Comparison of ENCODE assay signal across 1 cellular context in the genomic region with DNA sequence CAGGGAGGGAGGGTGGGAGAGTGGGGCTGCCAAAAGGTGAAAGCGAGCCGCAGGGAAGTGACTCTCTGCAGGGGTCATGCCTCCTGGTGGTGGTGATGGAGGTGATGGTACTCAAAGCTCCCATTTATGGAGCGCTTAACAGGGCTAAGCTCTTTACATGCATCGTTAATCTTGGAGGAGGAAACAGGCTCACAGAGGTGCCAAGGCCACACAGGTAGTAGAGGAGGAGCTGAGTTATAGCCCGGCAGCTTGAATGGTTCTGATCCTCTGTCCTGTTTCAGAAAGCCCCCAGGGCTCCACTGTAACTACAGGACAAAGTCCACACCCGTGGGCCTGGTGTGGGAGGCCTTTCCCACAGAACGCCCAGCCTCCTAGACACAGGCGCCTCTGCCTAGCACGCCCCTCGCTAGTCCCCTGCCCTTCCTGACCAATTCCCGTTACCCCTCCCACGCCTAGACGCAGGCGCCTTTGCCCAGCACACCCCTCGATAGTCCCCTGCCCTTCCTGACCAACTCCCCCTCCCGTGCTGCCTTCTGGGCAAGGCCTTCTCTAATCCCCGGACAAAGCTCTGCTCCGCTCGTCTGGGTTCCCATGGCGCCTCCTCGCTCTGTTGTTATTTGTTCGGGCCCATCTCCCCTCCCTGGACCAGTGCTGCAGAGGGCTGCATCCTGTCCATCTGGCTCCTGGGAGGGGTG.
TF ChIP-seq lines count a peak whose summit lies in the region.

No MANE protein-coding gene starts in this region.

TF ChIP-seq in HepG2, 621 proteins besides CTCF, POLR2A, EP300 and RAD21 (continued from another document and continues in another):
- TF ChIP-seq, protein P1, sequence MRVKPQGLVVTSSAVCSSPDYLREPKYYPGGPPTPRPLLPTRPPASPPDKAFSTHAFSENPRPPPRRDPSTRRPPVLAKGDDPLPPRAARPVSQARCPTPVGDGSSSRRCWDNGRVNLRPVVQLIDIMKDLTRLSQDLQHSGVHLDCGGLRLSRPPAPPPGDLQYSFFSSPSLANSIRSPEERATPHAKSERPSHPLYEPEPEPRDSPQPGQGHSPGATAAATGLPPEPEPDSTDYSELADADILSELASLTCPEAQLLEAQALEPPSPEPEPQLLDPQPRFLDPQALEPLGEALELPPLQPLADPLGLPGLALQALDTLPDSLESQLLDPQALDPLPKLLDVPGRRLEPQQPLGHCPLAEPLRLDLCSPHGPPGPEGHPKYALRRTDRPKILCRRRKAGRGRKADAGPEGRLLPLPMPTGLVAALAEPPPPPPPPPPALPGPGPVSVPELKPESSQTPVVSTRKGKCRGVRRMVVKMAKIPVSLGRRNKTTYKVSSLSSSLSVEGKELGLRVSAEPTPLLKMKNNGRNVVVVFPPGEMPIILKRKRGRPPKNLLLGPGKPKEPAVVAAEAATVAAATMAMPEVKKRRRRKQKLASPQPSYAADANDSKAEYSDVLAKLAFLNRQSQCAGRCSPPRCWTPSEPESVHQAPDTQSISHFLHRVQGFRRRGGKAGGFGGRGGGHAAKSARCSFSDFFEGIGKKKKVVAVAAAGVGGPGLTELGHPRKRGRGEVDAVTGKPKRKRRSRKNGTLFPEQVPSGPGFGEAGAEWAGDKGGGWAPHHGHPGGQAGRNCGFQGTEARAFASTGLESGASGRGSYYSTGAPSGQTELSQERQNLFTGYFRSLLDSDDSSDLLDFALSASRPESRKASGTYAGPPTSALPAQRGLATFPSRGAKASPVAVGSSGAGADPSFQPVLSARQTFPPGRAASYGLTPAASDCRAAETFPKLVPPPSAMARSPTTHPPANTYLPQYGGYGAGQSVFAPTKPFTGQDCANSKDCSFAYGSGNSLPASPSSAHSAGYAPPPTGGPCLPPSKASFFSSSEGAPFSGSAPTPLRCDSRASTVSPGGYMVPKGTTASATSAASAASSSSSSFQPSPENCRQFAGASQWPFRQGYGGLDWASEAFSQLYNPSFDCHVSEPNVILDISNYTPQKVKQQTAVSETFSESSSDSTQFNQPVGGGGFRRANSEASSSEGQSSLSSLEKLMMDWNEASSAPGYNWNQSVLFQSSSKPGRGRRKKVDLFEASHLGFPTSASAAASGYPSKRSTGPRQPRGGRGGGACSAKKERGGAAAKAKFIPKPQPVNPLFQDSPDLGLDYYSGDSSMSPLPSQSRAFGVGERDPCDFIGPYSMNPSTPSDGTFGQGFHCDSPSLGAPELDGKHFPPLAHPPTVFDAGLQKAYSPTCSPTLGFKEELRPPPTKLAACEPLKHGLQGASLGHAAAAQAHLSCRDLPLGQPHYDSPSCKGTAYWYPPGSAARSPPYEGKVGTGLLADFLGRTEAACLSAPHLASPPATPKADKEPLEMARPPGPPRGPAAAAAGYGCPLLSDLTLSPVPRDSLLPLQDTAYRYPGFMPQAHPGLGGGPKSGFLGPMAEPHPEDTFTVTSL (CRISPR knock-in tag; IDR thresholded peaks at IDR 0.05; ENCODE audit: borderline replicate concordance): 0 out of 2 replicates have a peak, but pooled peaks have one; percentile 15
- no peak for TF ChIP-seq PBX2 (CRISPR knock-in tag; IDR thresholded peaks at IDR 0.05)
- TF ChIP-seq MYC (CRISPR knock-in tag; IDR thresholded peaks at IDR 0.05; ENCODE audit: borderline replicate concordance): peak; percentile 59; the same call in 1 of the 2 replicates
- peak; percentile 61; the same call in 1 of the 2 replicates for TF ChIP-seq REPIN1 (CRISPR knock-in tag; IDR thresholded peaks at IDR 0.05; ENCODE audit: borderline replicate concordance, low read depth)
- peak; percentile 89 for TF ChIP-seq HNF4A (CRISPR knock-in tag; IDR thresholded peaks at IDR 0.05)
- TF ChIP-seq PHF21A (CRISPR knock-in tag; IDR thresholded peaks at IDR 0.05): peak; percentile 68; the same call in 1 of the 2 replicates
- TF ChIP-seq ZBTB7B (CRISPR knock-in tag; IDR thresholded peaks at IDR 0.05): peak; percentile 89
- peak; percentile 35; the same call in 1 of the 2 replicates for TF ChIP-seq SOX5 (CRISPR knock-in tag; IDR thresholded peaks at IDR 0.05; ENCODE audit: borderline replicate concordance)
- no peak for TF ChIP-seq ZMAT3 (CRISPR knock-in tag; conservative IDR thresholded peaks at IDR 0.05)
- TF ChIP-seq ZNF124 (CRISPR knock-in tag; IDR thresholded peaks at IDR 0.05): peak; percentile 38; the same call in 1 of the 2 replicates
- TF ChIP-seq KAT8 (CRISPR knock-in tag; IDR thresholded peaks at IDR 0.05): peak; percentile 56
- TF ChIP-seq PCBP2 (optimal IDR thresholded peaks at IDR 0.05; ENCODE audit: low read depth, low read length, poor library complexity, severe bottlenecking): no peak
- TF ChIP-seq NCOA2 (CRISPR knock-in tag; IDR thresholded peaks at IDR 0.05): 0 out of 2 replicates have a peak, but pooled peaks have one; percentile 30
- no peak for TF ChIP-seq HINFP (CRISPR knock-in tag; IDR thresholded peaks at IDR 0.05; ENCODE audit: low read depth)
- TF ChIP-seq ZNF574 (CRISPR knock-in tag; IDR thresholded peaks at IDR 0.05): peak; percentile 67
- TF ChIP-seq CBX5 (CRISPR knock-in tag; IDR thresholded peaks at IDR 0.05; ENCODE audit: borderline replicate concordance): peak; percentile 23; the same call in 1 of the 2 replicates
- TF ChIP-seq ZNF737 (CRISPR knock-in tag; IDR thresholded peaks at IDR 0.05; ENCODE audit: borderline replicate concordance): no peak
- TF ChIP-seq PHF8 (CRISPR knock-in tag; IDR thresholded peaks at IDR 0.05): peak; percentile 22; the same call in 1 of the 2 replicates
- peak; percentile 28; the same call in 1 of the 2 replicates for TF ChIP-seq KDM5B (CRISPR knock-in tag; IDR thresholded peaks at IDR 0.05; ENCODE audit: borderline replicate concordance)
- no peak for TF ChIP-seq SOX13 (IDR thresholded peaks at IDR 0.05)
- peak in 1 of 2 experiments; percentile 28; a peak in 1 of 4 replicates for TF ChIP-seq SOX13 (CRISPR knock-in tag; conservative IDR thresholded peaks at IDR 0.05 in 1 of 2, IDR thresholded peaks at IDR 0.05 in 1 of 2)
- TF ChIP-seq SKI (IDR thresholded peaks at IDR 0.05; ENCODE audit: partially characterized antibody): peak; percentile 47
- no peak for TF ChIP-seq MXI1 (IDR thresholded peaks at IDR 0.05; ENCODE audit: borderline replicate concordance, low read depth, low read length)
- TF ChIP-seq, protein P2, sequence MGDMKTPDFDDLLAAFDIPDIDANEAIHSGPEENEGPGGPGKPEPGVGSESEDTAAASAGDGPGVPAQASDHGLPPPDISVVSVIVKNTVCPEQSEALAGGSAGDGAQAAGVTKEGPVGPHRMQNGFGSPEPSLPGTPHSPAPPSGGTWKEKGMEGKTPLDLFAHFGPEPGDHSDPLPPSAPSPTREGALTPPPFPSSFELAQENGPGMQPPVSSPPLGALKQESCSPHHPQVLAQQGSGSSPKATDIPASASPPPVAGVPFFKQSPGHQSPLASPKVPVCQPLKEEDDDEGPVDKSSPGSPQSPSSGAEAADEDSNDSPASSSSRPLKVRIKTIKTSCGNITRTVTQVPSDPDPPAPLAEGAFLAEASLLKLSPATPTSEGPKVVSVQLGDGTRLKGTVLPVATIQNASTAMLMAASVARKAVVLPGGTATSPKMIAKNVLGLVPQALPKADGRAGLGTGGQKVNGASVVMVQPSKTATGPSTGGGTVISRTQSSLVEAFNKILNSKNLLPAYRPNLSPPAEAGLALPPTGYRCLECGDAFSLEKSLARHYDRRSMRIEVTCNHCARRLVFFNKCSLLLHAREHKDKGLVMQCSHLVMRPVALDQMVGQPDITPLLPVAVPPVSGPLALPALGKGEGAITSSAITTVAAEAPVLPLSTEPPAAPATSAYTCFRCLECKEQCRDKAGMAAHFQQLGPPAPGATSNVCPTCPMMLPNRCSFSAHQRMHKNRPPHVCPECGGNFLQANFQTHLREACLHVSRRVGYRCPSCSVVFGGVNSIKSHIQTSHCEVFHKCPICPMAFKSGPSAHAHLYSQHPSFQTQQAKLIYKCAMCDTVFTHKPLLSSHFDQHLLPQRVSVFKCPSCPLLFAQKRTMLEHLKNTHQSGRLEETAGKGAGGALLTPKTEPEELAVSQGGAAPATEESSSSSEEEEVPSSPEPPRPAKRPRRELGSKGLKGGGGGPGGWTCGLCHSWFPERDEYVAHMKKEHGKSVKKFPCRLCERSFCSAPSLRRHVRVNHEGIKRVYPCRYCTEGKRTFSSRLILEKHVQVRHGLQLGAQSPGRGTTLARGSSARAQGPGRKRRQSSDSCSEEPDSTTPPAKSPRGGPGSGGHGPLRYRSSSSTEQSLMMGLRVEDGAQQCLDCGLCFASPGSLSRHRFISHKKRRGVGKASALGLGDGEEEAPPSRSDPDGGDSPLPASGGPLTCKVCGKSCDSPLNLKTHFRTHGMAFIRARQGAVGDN (CRISPR knock-in tag; IDR thresholded peaks at IDR 0.05): peak; percentile 79
- TF ChIP-seq TARDBP (CRISPR knock-in tag; IDR thresholded peaks at IDR 0.05): 0 out of 2 replicates have a peak, but pooled peaks have one; percentile 41
- TF ChIP-seq, protein P3, sequence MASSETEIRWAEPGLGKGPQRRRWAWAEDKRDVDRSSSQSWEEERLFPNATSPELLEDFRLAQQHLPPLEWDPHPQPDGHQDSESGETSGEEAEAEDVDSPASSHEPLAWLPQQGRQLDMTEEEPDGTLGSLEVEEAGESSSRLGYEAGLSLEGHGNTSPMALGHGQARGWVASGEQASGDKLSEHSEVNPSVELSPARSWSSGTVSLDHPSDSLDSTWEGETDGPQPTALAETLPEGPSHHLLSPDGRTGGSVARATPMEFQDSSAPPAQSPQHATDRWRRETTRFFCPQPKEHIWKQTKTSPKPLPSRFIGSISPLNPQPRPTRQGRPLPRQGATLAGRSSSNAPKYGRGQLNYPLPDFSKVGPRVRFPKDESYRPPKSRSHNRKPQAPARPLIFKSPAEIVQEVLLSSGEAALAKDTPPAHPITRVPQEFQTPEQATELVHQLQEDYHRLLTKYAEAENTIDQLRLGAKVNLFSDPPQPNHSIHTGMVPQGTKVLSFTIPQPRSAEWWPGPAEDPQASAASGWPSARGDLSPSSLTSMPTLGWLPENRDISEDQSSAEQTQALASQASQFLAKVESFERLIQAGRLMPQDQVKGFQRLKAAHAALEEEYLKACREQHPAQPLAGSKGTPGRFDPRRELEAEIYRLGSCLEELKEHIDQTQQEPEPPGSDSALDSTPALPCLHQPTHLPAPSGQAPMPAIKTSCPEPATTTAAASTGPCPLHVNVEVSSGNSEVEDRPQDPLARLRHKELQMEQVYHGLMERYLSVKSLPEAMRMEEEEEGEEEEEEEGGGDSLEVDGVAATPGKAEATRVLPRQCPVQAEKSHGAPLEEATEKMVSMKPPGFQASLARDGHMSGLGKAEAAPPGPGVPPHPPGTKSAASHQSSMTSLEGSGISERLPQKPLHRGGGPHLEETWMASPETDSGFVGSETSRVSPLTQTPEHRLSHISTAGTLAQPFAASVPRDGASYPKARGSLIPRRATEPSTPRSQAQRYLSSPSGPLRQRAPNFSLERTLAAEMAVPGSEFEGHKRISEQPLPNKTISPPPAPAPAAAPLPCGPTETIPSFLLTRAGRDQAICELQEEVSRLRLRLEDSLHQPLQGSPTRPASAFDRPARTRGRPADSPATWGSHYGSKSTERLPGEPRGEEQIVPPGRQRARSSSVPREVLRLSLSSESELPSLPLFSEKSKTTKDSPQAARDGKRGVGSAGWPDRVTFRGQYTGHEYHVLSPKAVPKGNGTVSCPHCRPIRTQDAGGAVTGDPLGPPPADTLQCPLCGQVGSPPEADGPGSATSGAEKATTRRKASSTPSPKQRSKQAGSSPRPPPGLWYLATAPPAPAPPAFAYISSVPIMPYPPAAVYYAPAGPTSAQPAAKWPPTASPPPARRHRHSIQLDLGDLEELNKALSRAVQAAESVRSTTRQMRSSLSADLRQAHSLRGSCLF (CRISPR knock-in tag; IDR thresholded peaks at IDR 0.05; ENCODE audit: borderline replicate concordance): no peak
- peak; percentile 50; the same call in 1 of the 2 replicates for TF ChIP-seq ZMYM3 (CRISPR knock-in tag; IDR thresholded peaks at IDR 0.05)
- TF ChIP-seq, protein P4, sequence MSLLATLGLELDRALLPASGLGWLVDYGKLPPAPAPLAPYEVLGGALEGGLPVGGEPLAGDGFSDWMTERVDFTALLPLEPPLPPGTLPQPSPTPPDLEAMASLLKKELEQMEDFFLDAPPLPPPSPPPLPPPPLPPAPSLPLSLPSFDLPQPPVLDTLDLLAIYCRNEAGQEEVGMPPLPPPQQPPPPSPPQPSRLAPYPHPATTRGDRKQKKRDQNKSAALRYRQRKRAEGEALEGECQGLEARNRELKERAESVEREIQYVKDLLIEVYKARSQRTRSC (CRISPR knock-in tag; IDR thresholded peaks at IDR 0.05; ENCODE audit: low read depth): no peak
- no peak for TF ChIP-seq ZNF256 (CRISPR knock-in tag; conservative IDR thresholded peaks at IDR 0.05)
- TF ChIP-seq HOXA3 (CRISPR knock-in tag; IDR thresholded peaks at IDR 0.05): peak; percentile 65; the same call in 1 of the 2 replicates
- TF ChIP-seq ERF (CRISPR knock-in tag; IDR thresholded peaks at IDR 0.05): peak; percentile 39; the same call in 1 of the 2 replicates
- TF ChIP-seq ISL2 (CRISPR knock-in tag; IDR thresholded peaks at IDR 0.05): peak; percentile 39; the same call in 1 of the 2 replicates
